26 cellular contexts compared by ENCODE assay signal in the genomic region with DNA sequence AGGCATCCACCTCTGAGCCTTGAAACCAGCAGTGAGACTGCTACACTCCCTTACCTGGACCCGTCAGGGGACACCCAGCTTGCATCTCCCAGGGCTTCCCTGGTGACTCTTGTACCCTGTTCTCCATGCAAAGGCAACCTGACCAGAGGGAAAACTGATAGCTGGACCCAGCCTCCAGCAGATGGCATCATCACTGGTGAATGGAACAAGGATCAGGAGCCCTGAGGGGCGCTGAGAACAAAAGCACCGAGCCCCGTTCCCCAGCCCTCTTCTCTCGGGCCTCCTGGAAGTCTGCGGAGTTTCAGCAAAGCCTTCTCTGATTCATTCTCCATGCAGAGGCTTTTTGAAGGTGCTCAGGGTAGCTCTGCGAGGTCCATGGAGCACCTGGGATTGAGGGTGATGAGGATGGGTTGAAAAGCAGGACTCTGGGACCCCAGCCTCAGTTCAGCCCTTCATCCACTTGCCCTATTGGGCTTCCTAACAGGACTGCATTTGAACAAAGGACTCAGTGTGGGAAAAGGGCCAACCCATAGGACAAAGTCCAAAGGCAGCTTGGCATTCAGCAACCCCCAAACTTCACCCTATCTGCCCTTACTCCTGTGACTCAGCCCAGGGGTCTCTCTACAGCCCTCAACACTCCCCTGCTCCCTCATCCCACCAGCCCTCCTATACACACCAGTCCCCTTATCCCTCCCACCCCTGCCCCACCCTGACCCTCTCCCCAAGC. TPM values are rescaled to one million over a fixed set of nuclear protein-coding genes. Genes with fewer than 3 reads are reported as not detected.
DNase-seq lines count a peak whose midpoint lies in the region; ATAC-seq, FAIRE-seq and TF ChIP-seq lines count a peak whose summit lies in the region.
"Had no signal": no experiment of that assay in that cellular context is flagged by ENCODE, and none has a peak within 500 bp of the region (broad histone marks: within the 10 kb centered on the region; RNA-seq: fewer than 3 reads in every experiment).

No MANE protein-coding gene starts in this region.

- H3K4me3 ChIP-seq in brain microvascular endothelial cell (ENCODE audit: low read depth, low read length) (no peak overlapping the region), right lobe of liver (no peak overlapping the region)
- H3K4me3 ChIP-seq: heart left ventricle had no signal

- TF ChIP-seq CTCF in D721Med (IDR thresholded peaks at IDR 0.05; ENCODE audit: insufficient read depth, missing control alignments) = peak; percentile 30
- TF ChIP-seq CTCF in brain microvascular endothelial cell (IDR thresholded peaks at IDR 0.05; ENCODE audit: low read depth, low read length, missing control alignments) = peak; percentile 18
- TF ChIP-seq CTCF in right lobe of liver (IDR thresholded peaks at IDR 0.05) = no peak

- POLR2A ChIA-PET in naive thymus-derived CD8-positive, alpha-beta T cell (lab: Charles Lee) = no interaction called here

- no peaks in the 10 kb centered on the region for H3K9me3 Mint-ChIP-seq in naive thymus-derived CD8-positive, alpha-beta T cell
- H3K9me3 Mint-ChIP-seq: activated B cell treated with CpG ODN at 0.5 μM for 24 hours; activated T-helper 1 cell treated with anti-CD3 and anti-CD28 coated beads, Interleukin-12 subunit alpha, Interleukin-12 subunit beta, Interleukin-2, Interleukin-4 antibody, amounts not matched to agents 30 ng/mL and 10 ng/mL and 1 ng/mL, durations not matched to agents 14 hours and 24 hours and 36 hours; central memory CD8-positive, alpha-beta T cell; HFFc6 had no signal

- H3K9me3 ChIP-seq in right lobe of liver = no peaks in the 10 kb centered on the region
- H3K9me3 ChIP-seq: BE2C, heart left ventricle had no signal

- no peaks in the 10 kb centered on the region for H3K4me1 Mint-ChIP-seq in naive thymus-derived CD8-positive, alpha-beta T cell
- H3K4me1 Mint-ChIP-seq: activated B cell treated with CpG ODN at 0.5 μM for 24 hours; central memory CD8-positive, alpha-beta T cell had no signal

- H3K4me3 Mint-ChIP-seq in naive thymus-derived CD8-positive, alpha-beta T cell = no peak overlapping the region
- H3K4me3 Mint-ChIP-seq: activated B cell treated with CpG ODN at 0.5 μM for 24 hours; activated naive CD8-positive, alpha-beta T cell; activated T-helper 1 cell treated with anti-CD3 and anti-CD28 coated beads, Interleukin-12 subunit alpha, Interleukin-12 subunit beta, Interleukin-2, Interleukin-4 antibody, amounts not matched to agents 30 ng/mL and 10 ng/mL and 1 ng/mL, durations not matched to agents 14 hours and 24 hours and 36 hours; central memory CD8-positive, alpha-beta T cell; HFFc6 had no signal

- FAIRE-seq in D721Med (lab: Jason Lieb, UNC) = no peak
- FAIRE-seq in HTR-8/SVneo (lab: Jason Lieb, UNC) = no peak

- H3K27me3 Mint-ChIP-seq in naive thymus-derived CD8-positive, alpha-beta T cell = peaks cover 8 to 19% (median 10%) of the 10 kb centered on the region in 5 donors

- no peaks in the 10 kb centered on the region for H3K36me3 Mint-ChIP-seq in naive thymus-derived CD8-positive, alpha-beta T cell
- H3K36me3 Mint-ChIP-seq: activated naive CD8-positive, alpha-beta T cell had no signal

- H3K27ac ChIP-seq in brain microvascular endothelial cell = no peak overlapping the region
- no peak overlapping the region for H3K27ac ChIP-seq in right lobe of liver
- H3K27ac ChIP-seq: heart left ventricle, KMS-11 had no signal

- ATAC-seq in right lobe of liver (peak; percentile 52 to 77 (median 68)), GM18870 (IDR thresholded peaks at IDR 0.05; ENCODE audit: unreplicated experiment) (no peak), GM19035 (IDR thresholded peaks at IDR 0.05; ENCODE audit: unreplicated experiment) (no peak)
- no peak for ATAC-seq in naive thymus-derived CD8-positive, alpha-beta T cell
- ATAC-seq: heart left ventricle, SK-N-SH treated with all-trans-retinoic acid at 6 μM for 48 hours had no signal

- WGBS in right lobe of liver (ENCODE audit: insufficient coverage, low coverage, low lambda C conversion rate, missing lambda C conversion rate) = 71% methylated on average over 7 of the region's 7 CpGs

- no peaks in the 10 kb centered on the region for H3K36me3 ChIP-seq in brain microvascular endothelial cell (replicated peaks)
- H3K36me3 ChIP-seq in right lobe of liver = no peaks in the 10 kb centered on the region
- H3K36me3 ChIP-seq: BE2C, heart left ventricle had no signal

- H3K27me3 ChIP-seq in brain microvascular endothelial cell (replicated peaks) (peaks cover 2% of the 10 kb centered on the region), right lobe of liver (no peaks in the 10 kb centered on the region)
- H3K27me3 ChIP-seq: BE2C had no signal

- no peaks in the 10 kb centered on the region for H3K4me1 ChIP-seq in right lobe of liver
- H3K4me1 ChIP-seq: heart left ventricle had no signal

- intact Hi-C loops in right lobe of liver (cut with DNase I) = no loop called here

- no peak for TF ChIP-seq POLR2A in right lobe of liver (IDR thresholded peaks at IDR 0.05)

- no peak for DNase-seq in D721Med (ENCODE audit: insufficient read length, low spot score)
- DNase-seq in HTR-8/SVneo (ENCODE audit: insufficient read length, low spot score) = peak; percentile 35
- no peak for DNase-seq in brain microvascular endothelial cell
- DNase-seq in right lobe of liver = no peak
- no peak for DNase-seq in naive thymus-derived CD8-positive, alpha-beta T cell
- DNase-seq in activated effector memory CD4-positive, alpha-beta T cell treated with anti-CD3 and anti-CD28 coated beads, Interleukin-2, amount 50 U/mL, for 16 hours = no peak
- DNase-seq: activated B cell treated with CpG ODN at 0.5 μM for 24 hours, aorta, BE2C, DMS79, heart left ventricle, HFFc6, mesenchymal stem cell, MV-4-11, NCI-H1694 treated with DMSO at 0.1 percent for 48 hours, NCI-H69, occipital lobe had no signal

- no peak overlapping the region for H3K27ac Mint-ChIP-seq in naive thymus-derived CD8-positive, alpha-beta T cell
- H3K27ac Mint-ChIP-seq: activated B cell treated with CpG ODN at 0.5 μM for 24 hours; activated naive CD8-positive, alpha-beta T cell; activated T-helper 1 cell treated with anti-CD3 and anti-CD28 coated beads, Interleukin-12 subunit alpha, Interleukin-12 subunit beta, Interleukin-2, Interleukin-4 antibody, amounts not matched to agents 30 ng/mL and 10 ng/mL and 1 ng/mL, durations not matched to agents 14 hours and 24 hours and 36 hours; HFFc6 had no signal

- in situ Hi-C loops in brain microvascular endothelial cell (cut with HindIII; ENCODE audit: low pct_ligation_motif_present, low sequenced_read_pairs) = no loop called here

RNA-seq across cellular contexts. Expression of gene LHX1, which starts 45.0 kb away (rescaled TPM):
- not detected for total RNA-seq in right lobe of liver
- not detected for total RNA-seq in naive thymus-derived CD8-positive, alpha-beta T cell
- not detected for polyA plus RNA-seq in naive thymus-derived CD8-positive, alpha-beta T cell
- total RNA-seq: A673, activated B cell treated with CpG ODN at 0.5 μM for 24 hours, aorta, heart left ventricle, occipital lobe, ureter had no signal
- polyA plus RNA-seq: aorta, heart left ventricle had no signal

RNA-seq across cellular contexts. Expression of gene AATF, which starts 56.5 kb away (rescaled TPM):
- total RNA-seq in right lobe of liver = 10 to 100 TPM; 13.2 to 19.5 (median 16.7) TPM
- total RNA-seq in naive thymus-derived CD8-positive, alpha-beta T cell = 10 to 100 TPM; 59.7 to 65.0 TPM
- polyA plus RNA-seq in naive thymus-derived CD8-positive, alpha-beta T cell = 10 to 100 TPM; 64.2 to 89.7 (median 69.9) TPM

Comparison
In these comparisons a context has a peak if more than half of its experiments do, and no peak if none do; other contexts are left out.
1. CTCF ChIP-seq: peak in D721Med (single experiment) and brain microvascular endothelial cell (single experiment); none in right lobe of liver (0 of 4).
2. ATAC-seq: peak in right lobe of liver (4 of 4); none in naive thymus-derived CD8-positive, alpha-beta T cell (0 of 2), GM18870 (single experiment) and GM19035 (single experiment).